ENCODE assay signal across 21 cellular contexts in the genomic region with DNA sequence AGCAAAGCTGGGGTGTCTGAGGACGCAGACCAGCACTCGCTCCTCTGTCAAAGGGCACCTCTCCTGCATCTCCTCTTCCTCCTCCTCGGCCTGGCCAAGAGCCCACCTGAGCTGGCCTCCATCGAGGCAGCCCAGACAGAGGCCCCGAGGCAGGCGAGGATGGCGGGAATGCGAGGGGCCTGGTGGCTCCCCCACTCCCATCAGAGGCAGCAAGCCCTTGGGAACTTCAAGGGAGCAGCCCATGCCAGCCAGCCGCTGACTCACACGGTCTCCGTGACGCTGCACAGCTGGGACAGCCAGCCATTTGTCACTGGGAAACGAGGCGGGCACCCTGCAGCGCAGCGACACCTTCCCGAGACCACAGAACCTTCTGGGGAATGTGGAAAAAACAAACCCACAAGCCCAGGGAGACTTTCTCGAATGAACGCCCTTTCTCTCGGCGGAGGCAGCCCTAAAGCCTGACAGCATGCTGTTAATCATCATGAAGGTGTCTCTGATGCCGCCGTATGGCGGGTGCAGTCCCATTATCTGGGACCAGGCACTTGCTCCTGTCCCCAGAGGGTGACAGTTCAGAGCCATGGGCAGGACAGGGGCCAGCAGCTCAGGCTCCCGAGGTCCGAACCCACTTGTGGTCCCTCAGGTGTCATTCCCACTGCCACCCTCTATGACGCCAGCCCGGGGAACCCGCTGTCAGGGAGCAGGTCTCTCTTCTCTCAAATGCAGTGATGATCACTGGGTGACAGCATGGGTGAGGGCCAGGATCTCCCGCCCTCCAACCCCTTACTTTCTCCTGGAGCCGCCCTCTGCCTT. TPM values are rescaled to one million over a fixed set of nuclear protein-coding genes. Genes with fewer than 3 reads are reported as not detected.
A peak's percentile ranks its signal among the peaks of the same experiment; 100 is the strongest.
DNase-seq lines count a peak whose midpoint lies in the region; ATAC-seq, FAIRE-seq and TF ChIP-seq lines count a peak whose summit lies in the region.
"Had no signal": no experiment of that assay in that cellular context is flagged by ENCODE, and none has a peak within 500 bp of the region (broad histone marks: within the 10 kb centered on the region; RNA-seq: fewer than 3 reads in every experiment).

No MANE protein-coding gene starts in this region.

- H3K9me1 ChIP-seq in K562 (ENCODE audit: control insufficient read depth, insufficient read depth, low read length) = no peaks in the 10 kb centered on the region

- H3K36me3 ChIP-seq in K562 (ENCODE audit: control insufficient read depth, insufficient read depth, low read length) = no peaks in the 10 kb centered on the region
- peaks cover 0 to 1% of the 10 kb centered on the region in 2 donors for H3K36me3 ChIP-seq in aorta (ENCODE audit: control insufficient read depth in 1 of 2, insufficient read depth in 2 of 2, low read length in 1 of 2)

- no peak overlapping the region; a peak in 1 of 4 replicates for H3K9ac ChIP-seq in K562 (ENCODE audit: insufficient read depth in 1 of 2, low read depth in 2 of 2, low read length in 2 of 2)

- H3K79me2 ChIP-seq in K562 (ENCODE audit: control insufficient read depth, insufficient read depth, low read length) = no peaks in the 10 kb centered on the region

- no peak overlapping the region for H2AFZ ChIP-seq in K562 (ENCODE audit: low read depth, low read length)

- TF ChIP-seq CTCF in K562 (IDR thresholded peaks at IDR 0.05 in 2 of 3, conservative IDR thresholded peaks at IDR 0.05 in 1 of 3; ENCODE audit: insufficient read depth in 2 of 3, low read depth in 1 of 3, low read length in 3 of 3) = no peak

- no peak for ATAC-seq in Right ventricle myocardium inferior
- no peak for ATAC-seq in left cardiac atrium
- no peak for ATAC-seq in K562
- peak; percentile 32 for ATAC-seq in aorta (ENCODE audit: low FRiP score)
- ATAC-seq: CD8-positive, alpha-beta T cell had no signal

- no TSS peak for BruUV-seq in K562 (replicated peaks; lab: Mats Ljungman, UMichigan)

- DNase-seq in Right ventricle myocardium inferior (ENCODE audit: missing footprints) (peak; percentile 51), left cardiac atrium (no peak), K562 (ENCODE audit: extremely low read depth in 1 of 4, low spot score in 3 of 4) (peak in 1 of 4 experiments; percentile 12), middle frontal gyrus (ENCODE audit: extremely low spot score, low spot score) (peak; percentile 16), aorta (peak in 1 of 2 donors; percentile 76), NCI-H2029 treated with DMSO at 0.1 percent for 48 hours (lab: John Stamatoyannopoulos, UW) (no peak), NCI-H146 (lab: John Stamatoyannopoulos, UW) (no peak), inferior parietal cortex (ENCODE audit: extremely low spot score) (no peak)
- DNase-seq: activated CD4-positive, alpha-beta T cell treated with anti-CD3 and anti-CD28 coated beads, Interleukin-2, amount 10 ng/mL, durations not matched to agents 7 days and 5 days; activated naive CD8-positive, alpha-beta T cell treated with anti-CD3 and anti-CD28 coated beads for 36 hours; activated T-cell treated with anti-CD3 and anti-CD28 coated beads, Interleukin-2, amount 50 U/mL, for 48 hours; DMS79 treated with DMSO at 0.1 percent for 48 hours; effector CD8-positive, alpha-beta T cell; immature natural killer cell; MM.1S; NCI-H187; NCI-H446 treated with DMSO at 0.1 percent for 48 hours had no signal

- no peak overlapping the region for H3K27ac ChIP-seq in K562 (ENCODE audit: extremely low read depth, low read depth, low read length)
- no peak overlapping the region for H3K27ac ChIP-seq in aorta (ENCODE audit: low read depth in 1 of 2, low read length in 2 of 2)
- H3K27ac ChIP-seq: tibial artery had no signal

- no peak for TF ChIP-seq EP300 in K562 (IDR thresholded peaks at IDR 0.05; ENCODE audit: low read length)

- peaks cover 7 to 27% of the 10 kb centered on the region in 2 experiments; a peak in 2 of 5 replicates for H3K27me3 ChIP-seq in K562 (ENCODE audit: control insufficient read depth in 2 of 2, insufficient read depth in 2 of 2, low read length in 2 of 2)
- H3K27me3 ChIP-seq in aorta (ENCODE audit: control insufficient read depth in 1 of 2, insufficient read depth in 2 of 2, low read length in 1 of 2) = no peaks in the 10 kb centered on the region
- H3K27me3 ChIP-seq: tibial artery had no signal

- FAIRE-seq in K562 (lab: Jason Lieb, UNC) = no peak
- FAIRE-seq: GM18507, H1 had no signal

- no peak overlapping the region for H3K4me3 ChIP-seq in K562
- H3K4me3 ChIP-seq in aorta (ENCODE audit: low read length in 2 of 2) = no peak overlapping the region
- H3K4me3 ChIP-seq: tibial artery had no signal

- CTCF ChIA-PET in K562 (lab: Yijun Ruan, JAX; ENCODE audit: low intra/inter-chr PET ratio) = no interaction called here

- H4K20me1 ChIP-seq in K562 (replicated peaks; ENCODE audit: control insufficient read depth, insufficient read depth, low read length) = peaks cover 18% of the 10 kb centered on the region

- intact Hi-C loops in Right ventricle myocardium inferior (cut with DNase I) (no loop called here), left cardiac atrium (cut with DNase I) (no loop called here), K562 (cut with micrococcal nuclease) (no loop called here), aorta (cut with DNase I) (no loop called here)

- no peak overlapping the region for H3K4me2 ChIP-seq in K562 (ENCODE audit: insufficient read depth, low read length)

- POLR2A ChIA-PET in K562 (lab: Yijun Ruan, JAX) = interaction anchor here (0.7 kb wide), 1 partner anchor 111 kb away, joined by 3 read pairs; no protein-coding TSS in a partner anchor

- no peak for TF ChIP-seq POLR2A in K562 (conservative IDR thresholded peaks at IDR 0.05)

- H3K4me1 ChIP-seq in K562 (replicated peaks in 1 of 2; ENCODE audit: control insufficient read depth in 2 of 2, insufficient read depth in 2 of 2, low read length in 2 of 2) (peaks cover 0 to 4% of the 10 kb centered on the region in 2 experiments; a peak in 2 of 5 replicates), aorta (ENCODE audit: control insufficient read depth in 1 of 2, insufficient read depth in 2 of 2, low read length in 2 of 2) (no peaks in the 10 kb centered on the region)
- H3K4me1 ChIP-seq: tibial artery had no signal

- in situ Hi-C loops in K562 (cut with MboI) = no loop called here

- no peaks in the 10 kb centered on the region for H3K9me3 ChIP-seq in K562 (replicated peaks; ENCODE audit: control insufficient read depth, insufficient read depth, low read depth, low read length)
- H3K9me3 ChIP-seq in aorta (ENCODE audit: control insufficient read depth, low read length) = no peaks in the 10 kb centered on the region
- H3K9me3 ChIP-seq: tibial artery had no signal

- WGBS in K562 (ENCODE audit: insufficient coverage, low coverage, missing lambda C conversion rate) = 3% methylated on average over 27 of the region's 31 CpGs
- WGBS in aorta, 2 donors = 49 to 65% methylated on average over 31 of the region's 31 CpGs

- TF ChIP-seq RAD21 in K562 (CRISPR knock-in tag; conservative IDR thresholded peaks at IDR 0.05 in 1 of 2, IDR thresholded peaks at IDR 0.05 in 1 of 2) = no peak

TF ChIP-seq in K562, 482 proteins besides CTCF, POLR2A, EP300 and RAD21:
- TF ChIP-seq LARP7 (IDR thresholded peaks at IDR 0.05) = no peak
- TF ChIP-seq, protein P1, sequence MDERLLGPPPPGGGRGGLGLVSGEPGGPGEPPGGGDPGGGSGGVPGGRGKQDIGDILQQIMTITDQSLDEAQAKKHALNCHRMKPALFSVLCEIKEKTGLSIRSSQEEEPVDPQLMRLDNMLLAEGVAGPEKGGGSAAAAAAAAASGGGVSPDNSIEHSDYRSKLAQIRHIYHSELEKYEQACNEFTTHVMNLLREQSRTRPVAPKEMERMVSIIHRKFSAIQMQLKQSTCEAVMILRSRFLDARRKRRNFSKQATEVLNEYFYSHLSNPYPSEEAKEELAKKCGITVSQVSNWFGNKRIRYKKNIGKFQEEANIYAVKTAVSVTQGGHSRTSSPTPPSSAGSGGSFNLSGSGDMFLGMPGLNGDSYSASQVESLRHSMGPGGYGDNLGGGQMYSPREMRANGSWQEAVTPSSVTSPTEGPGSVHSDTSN (CRISPR knock-in tag; IDR thresholded peaks at IDR 0.05; ENCODE audit: low read depth) = no peak
- TF ChIP-seq, protein P1 (tag; conservative IDR thresholded peaks at IDR 0.05; ENCODE audit: low read depth) = 0 out of 2 replicates have a peak, but pooled peaks have one; percentile 16
- no peak for TF ChIP-seq ZSCAN32 (CRISPR knock-in tag; IDR thresholded peaks at IDR 0.05)
- TF ChIP-seq NUFIP1 (IDR thresholded peaks at IDR 0.05; ENCODE audit: partially characterized antibody) = no peak

RNA-seq across cellular contexts. Expression of a gene that starts 53.0 kb away (rescaled TPM):
- total RNA-seq in Right ventricle myocardium inferior = 32.1 TPM
- total RNA-seq in left cardiac atrium = 10 to 100 TPM; 40.3 to 51.7 TPM
- 9.8 and 14.8 TPM in 2 replicates for total RNA-seq in K562 (2011; cell fraction: chromatin; rRNA removed; ENCODE audit: low replicate concordance)
- total RNA-seq in K562 (2011; cell fraction: nucleolus; rRNA removed) = 9.5 and 12.1 TPM in 2 replicates
- 7.6 and 9.6 TPM in 2 replicates for total RNA-seq in K562 (2011; cell fraction: nucleoplasm; rRNA removed)
- total RNA-seq in K562 (2014; rRNA removed) = 14.8 and 16.0 TPM in 2 replicates
- total RNA-seq in K562 (2014; rRNA removed; fragmentation: Illumina TruSeq; extraction: Trizol) = 12.4 and 12.8 TPM in 2 replicates
- 14.4 and 14.6 TPM in 2 replicates for total RNA-seq in K562 (2015; rRNA removed; fragmentation: Illumina TruSeq; extraction: Trizol)
- total RNA-seq in K562 (2021) = 18.3 and 19.2 TPM in 2 replicates
- polyA plus RNA-seq in K562 (2011; rRNA removed) = 13.8 and 18.9 TPM in 2 replicates
- 18.5 and 48.9 TPM in 2 replicates for polyA plus RNA-seq in K562 (2011; cell fraction: cytosol; rRNA removed)
- polyA plus RNA-seq in K562 (2011; cell fraction: nucleus; rRNA removed) = 8.5 and 13.7 TPM in 2 replicates
- 20.5 and 25.4 TPM in 2 replicates for polyA plus RNA-seq in K562 (2012)
- 12.8 and 18.0 TPM in 2 replicates for polyA plus RNA-seq in K562 (2014; fragmentation: Illumina TruSeq; extraction: Trizol)
- 1 to 10 TPM; 1.3 to 3.0 TPM for polyA plus RNA-seq in K562 (2014; fragmentation: Nextera tagmentation; extraction: Ambion mirVana)
- 18.6 and 23.2 TPM in 2 replicates for polyA plus RNA-seq in K562 (2014; rRNA removed)
- 8.9 and 13.7 TPM in 2 replicates for polyA minus RNA-seq in K562 (2011; rRNA and poly(A)+ RNA removed)
- polyA minus RNA-seq in K562 (2011; cell fraction: cytosol; rRNA and poly(A)+ RNA removed) = 9.4 and 10.6 TPM in 2 replicates
- 5.8 and 6.3 TPM in 2 replicates for polyA minus RNA-seq in K562 (2011; cell fraction: nucleus; rRNA and poly(A)+ RNA removed)
- total RNA-seq in aorta = 10 to 100 TPM; 54.3 to 56.6 TPM
- polyA plus RNA-seq in aorta = 100 to 1,000 TPM in 1 of 2 donors, 10 to 100 TPM in 1; 48.2 to 186 TPM

Comparison
In these comparisons a context has a peak if more than half of its experiments do, and no peak if none do; other contexts are left out.
1. DNase-seq: peak in Right ventricle myocardium inferior (single experiment) and middle frontal gyrus (single experiment); none in left cardiac atrium (single experiment), NCI-H2029 treated with DMSO at 0.1 percent for 48 hours (single experiment), NCI-H146 (single experiment) and inferior parietal cortex (single experiment).